In genomic region chr15:63970723-63971426, GRCh38 we compare ENCODE assay signal across 8 cellular contexts.
A peak's percentile ranks its signal among the peaks of the same experiment; 100 is the strongest.
DNase-seq lines count a peak whose midpoint lies in the region; ATAC-seq and TF ChIP-seq lines count a peak whose summit lies in the region.

No MANE protein-coding gene starts in this region.

- H3K79me1 ChIP-seq in mesendoderm (ENCODE audit: low read length), result no peaks in the 10 kb centered on the region

- H2BK15ac ChIP-seq in mesendoderm (replicated peaks; ENCODE audit: low read depth), result no peak overlapping the region

- H3K9ac ChIP-seq in MM.1S (ENCODE audit: low read length), result peak overlapping the region; percentile 51
- H3K9ac ChIP-seq in mesendoderm (ENCODE audit: low read length), result no peak overlapping the region

- peak overlapping the region; percentile 89 for H3K27ac ChIP-seq in MM.1S (ENCODE audit: low read length)
- no peak overlapping the region for H3K27ac ChIP-seq in mesendoderm (ENCODE audit: low read depth, low read length)
- no peak overlapping the region for H3K27ac ChIP-seq in aorta (ENCODE audit: low read depth in 1 of 2, low read length in 2 of 2)

- H2BK120ac ChIP-seq in mesendoderm (ENCODE audit: low read depth, low read length), result no peak overlapping the region

- peaks cover 42% of the 10 kb centered on the region for H3K4me1 ChIP-seq in MM.1S (ENCODE audit: low read length)
- H3K4me1 ChIP-seq in mesendoderm (ENCODE audit: control insufficient read depth, low read depth, low read length), result peaks cover 10% of the 10 kb centered on the region
- no peaks in the 10 kb centered on the region for H3K4me1 ChIP-seq in aorta (ENCODE audit: control insufficient read depth in 1 of 2, insufficient read depth in 2 of 2, low read length in 2 of 2)

- H3K4me3 ChIP-seq in MM.1S (ENCODE audit: low read length) (peak overlapping the region; percentile 34; the same call in 1 of the 2 replicates), mesendoderm (ENCODE audit: low read length) (no peak overlapping the region), aorta (ENCODE audit: low read length in 2 of 2) (no peak overlapping the region)

- no peaks in the 10 kb centered on the region for H4K20me1 ChIP-seq in MM.1S (ENCODE audit: insufficient read depth, low read length)

- peaks cover 28% of the 10 kb centered on the region for H3F3A ChIP-seq in MM.1S (ENCODE audit: insufficient read depth, low read length)

- H3K18ac ChIP-seq in mesendoderm (ENCODE audit: low read length), result peak overlapping the region; percentile 5

- no peaks in the 10 kb centered on the region for H3K9me2 ChIP-seq in MM.1S (replicated peaks; ENCODE audit: insufficient read depth, low read length)

- H4K5ac ChIP-seq in mesendoderm (ENCODE audit: low read length), result no peak overlapping the region

- intact Hi-C loops in aorta (cut with DNase I) (no loop called here), sciatic nerve (cut with DNase I) (no loop called here)

- no peak overlapping the region for H2AK5ac ChIP-seq in mesendoderm (ENCODE audit: low read length)

- H3K27me3 ChIP-seq in MM.1S (replicated peaks; ENCODE audit: insufficient read depth, low read length) (no peaks in the 10 kb centered on the region), mesendoderm (ENCODE audit: insufficient read depth, low read length, poor library complexity) (no peaks in the 10 kb centered on the region), aorta (ENCODE audit: control insufficient read depth in 1 of 2, insufficient read depth in 2 of 2, low read length in 1 of 2) (no peaks in the 10 kb centered on the region)

- WGBS in mesendoderm (ENCODE audit: extremely low coverage, insufficient coverage, low lambda C conversion rate), result no CpG with 5 or more reads among the region's 3 CpGs
- 63 to 97% methylated on average over 3 of the region's 3 CpGs for WGBS in aorta, 2 donors

- H3K23ac ChIP-seq in mesendoderm (ENCODE audit: low read length), result no peak overlapping the region

- H3K56ac ChIP-seq in mesendoderm (ENCODE audit: low read length), result no peak overlapping the region

- ATAC-seq in GM18511 (IDR thresholded peaks at IDR 0.05; ENCODE audit: unreplicated experiment) (peak; percentile 89), GM21619 (IDR thresholded peaks at IDR 0.05; ENCODE audit: unreplicated experiment) (peak; percentile 93), aorta (ENCODE audit: low FRiP score) (no peak), sciatic nerve (no peak)

- H3K4ac ChIP-seq in mesendoderm (ENCODE audit: low read depth, low read length), result no peak overlapping the region

- H3K9me3 ChIP-seq in MM.1S (replicated peaks; ENCODE audit: insufficient read depth, low read length) (no peaks in the 10 kb centered on the region), aorta (ENCODE audit: control insufficient read depth, low read length) (peaks cover 2% of the 10 kb centered on the region)

- TF ChIP-seq CTCF in MM.1S (IDR thresholded peaks at IDR 0.05; ENCODE audit: low read length), result no peak

- peak overlapping the region; percentile 70 for H3K4me2 ChIP-seq in MM.1S (ENCODE audit: low read depth, low read length)
- H3K4me2 ChIP-seq in mesendoderm (ENCODE audit: low read length), result no peak overlapping the region

- H3K79me2 ChIP-seq in MM.1S (ENCODE audit: low read length) (no peaks in the 10 kb centered on the region), mesendoderm (ENCODE audit: control insufficient read depth, insufficient read depth, low read length) (no peaks in the 10 kb centered on the region)

- H4K8ac ChIP-seq in mesendoderm (ENCODE audit: low read depth, low read length), result no peak overlapping the region

- H2AFZ ChIP-seq in MM.1S (ENCODE audit: low read length), result peak overlapping the region; percentile 51

- H2BK5ac ChIP-seq in mesendoderm (ENCODE audit: low read length), result no peak overlapping the region

- DNase-seq in MM.1S, result peak; percentile 73
- DNase-seq in mesendoderm, result no peak
- no peak for DNase-seq in NCI-H2081 (lab: John Stamatoyannopoulos, UW)
- DNase-seq in aorta, result no peak
- no peak for DNase-seq in hypothalamus (lab: John Stamatoyannopoulos, UW)
- no peak for DNase-seq in sciatic nerve (ENCODE audit: low spot score)

- H3K36me3 ChIP-seq in MM.1S (replicated peaks; ENCODE audit: insufficient read depth, low read length) (no peaks in the 10 kb centered on the region), mesendoderm (ENCODE audit: control insufficient read depth, insufficient read depth, low read length) (no peaks in the 10 kb centered on the region), aorta (ENCODE audit: control insufficient read depth in 1 of 2, insufficient read depth in 2 of 2, low read length in 1 of 2) (no peaks in the 10 kb centered on the region)

Comparison
In these comparisons a context has a peak if more than half of its experiments do, and no peak if none do; other contexts are left out.
1. ATAC-seq: peak in GM18511 (single experiment) and GM21619 (single experiment); none in aorta (single experiment) and sciatic nerve (single experiment).